ENCODE assay signal across 26 cellular contexts in genomic region chr18:74050807-74051206, GRCh38.
"Had no signal": no experiment of that assay in that cellular context is flagged by ENCODE, and none has a peak within 500 bp of the region (broad histone marks: within the 10 kb centered on the region; RNA-seq: fewer than 3 reads in every experiment).

No MANE protein-coding gene starts in this region.

- ATAC-seq: gastroesophageal sphincter, left cardiac atrium, left ventricle myocardium superior, right lobe of liver had no signal

- H3K36me3 Mint-ChIP-seq: activated CD4-positive, alpha-beta memory T cell treated with anti-CD3 and anti-CD28 coated beads for 36 hours had no signal

- H3K4me3 Mint-ChIP-seq: activated CD4-positive, alpha-beta memory T cell treated with anti-CD3 and anti-CD28 coated beads for 36 hours; activated naive CD4-positive, alpha-beta T cell treated with anti-CD3 and anti-CD28 coated beads, Interleukin-2, amount 10 ng/mL, durations not matched to agents 7 days and 5 days; central memory CD8-positive, alpha-beta T cell; nephron had no signal

- H3K27ac Mint-ChIP-seq: activated CD4-positive, alpha-beta memory T cell treated with anti-CD3 and anti-CD28 coated beads for 36 hours; activated naive CD4-positive, alpha-beta T cell treated with anti-CD3 and anti-CD28 coated beads, Interleukin-2, amount 10 ng/mL, durations not matched to agents 7 days and 5 days; nephron; progenitor cell of endocrine pancreas had no signal

- H3K27me3 Mint-ChIP-seq: activated naive CD4-positive, alpha-beta T cell treated with anti-CD3 and anti-CD28 coated beads, Interleukin-2, amount 10 ng/mL, durations not matched to agents 7 days and 5 days; progenitor cell of endocrine pancreas had no signal

- DNase-seq: activated CD4-positive, alpha-beta memory T cell treated with anti-CD3 and anti-CD28 coated beads for 36 hours; activated CD4-positive, alpha-beta T cell treated with anti-CD3 and anti-CD28 coated beads for 4 hours; activated CD8-positive, alpha-beta memory T cell treated with anti-CD3 and anti-CD28 coated beads, Interleukin-2, amount 50 U/mL, for 4 hours; activated gamma-delta T cell; activated naive CD4-positive, alpha-beta T cell treated with anti-CD3 and anti-CD28 coated beads, Interleukin-2, amount 10 ng/mL, durations not matched to agents 7 days and 5 days; activated T-cell treated with anti-CD3 and anti-CD28 coated beads, Interleukin-2, amount 50 U/mL, for 1 hour; dermis blood vessel endothelial cell; effector CD8-positive, alpha-beta T cell; esophagus squamous epithelium; islet precursor cell; left cardiac atrium; left ventricle myocardium superior; right lobe of liver; stimulated activated CD4-positive, alpha-beta T cell treated with anti-CD3 and anti-CD28 coated beads, Interleukin-2, amount 100 ng/mL, for 48 hours; stimulated activated naive CD4-positive, alpha-beta T cell treated with Interleukin-2 at 50 U/mL for 16 hours; T-helper 9 cell; trophoblast cell; uterus had no signal

- H3K4me1 Mint-ChIP-seq: activated naive CD4-positive, alpha-beta T cell treated with anti-CD3 and anti-CD28 coated beads, Interleukin-2, amount 10 ng/mL, durations not matched to agents 7 days and 5 days; central memory CD8-positive, alpha-beta T cell; nephron had no signal

- H3K27ac ChIP-seq: epithelial cell of prostate, esophagus squamous epithelium, gastroesophageal sphincter, hepatocyte, right lobe of liver, thoracic aorta, uterus, VCaP had no signal
